Comparison of ENCODE assay signal across 17 cellular contexts in the genomic region with DNA sequence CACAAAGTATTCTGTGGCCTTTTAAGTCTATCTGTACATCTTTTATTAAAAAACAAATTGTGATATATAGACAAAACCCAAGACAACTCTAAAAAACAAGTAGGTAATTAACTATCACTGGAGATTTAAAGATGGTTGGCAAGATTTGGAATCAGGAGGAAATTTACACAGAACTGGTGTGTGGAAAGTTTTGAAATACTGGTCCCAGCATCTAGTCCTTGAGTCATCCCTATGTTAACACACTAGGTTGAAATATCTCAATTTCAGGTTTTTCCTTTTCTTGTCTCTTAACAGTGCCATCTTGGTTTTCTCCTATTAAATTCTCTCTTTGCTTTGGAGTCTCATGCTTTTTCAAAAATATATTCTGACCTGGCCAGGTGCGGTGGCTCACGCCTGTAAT. TPM values are rescaled to one million over a fixed set of nuclear protein-coding genes. Genes with fewer than 3 reads are reported as not detected.
"Had no signal": no experiment of that assay in that cellular context is flagged by ENCODE, and none has a peak within 500 bp of the region (broad histone marks: within the 10 kb centered on the region; RNA-seq: fewer than 3 reads in every experiment).

No MANE protein-coding gene starts in this region.

- H3K9ac ChIP-seq: neural progenitor cell had no signal

- H3K4me3 ChIP-seq: left lung, neural progenitor cell had no signal

- DNase-seq: activated CD4-positive, alpha-beta T cell treated with anti-CD3 and anti-CD28 coated beads, Interleukin-2, amount 10 ng/mL, durations not matched to agents 7 days and 5 days; activated CD8-positive, alpha-beta T cell treated with anti-CD3 and anti-CD28 coated beads, Interleukin-2, amount 10 ng/mL, durations not matched to agents 7 days and 5 days; activated naive CD4-positive, alpha-beta T cell treated with Interleukin-2 at 50 U/mL for 16 hours; activated naive CD8-positive, alpha-beta T cell treated with anti-CD3 and anti-CD28 coated beads, Interleukin-2, amount 10 ng/mL, durations not matched to agents 7 days and 5 days; activated T-cell treated with anti-CD3 and anti-CD28 coated beads, Interleukin-2, amount 50 U/mL, for 24 hours; anterior cingulate cortex; caudate nucleus; effector memory CD8-positive, alpha-beta T cell; foreskin melanocyte; left lung; naive thymus-derived CD4-positive, alpha-beta T cell; stimulated activated CD4-positive, alpha-beta T cell treated with anti-CD3 and anti-CD28 coated beads, Interleukin-12 subunit alpha, Interleukin-12 subunit beta, amount 100 ng/mL, for 4 hours; stimulated activated CD4-positive, alpha-beta T cell treated with anti-CD3 and anti-CD28 coated beads, Interleukin-1b, Interleukin-23, amount 100 ng/mL, for 48 hours; stimulated activated naive CD8-positive, alpha-beta T cell treated with anti-CD3 and anti-CD28 coated beads, Interleukin-15, Interleukin-2, amounts not matched to agents 100 U/mL and 50 U/mL, for 24 hours; T1000 had no signal

- ATAC-seq: activated CD4-positive, CD25-positive, alpha-beta regulatory T cell treated with anti-CD3 and anti-CD28 coated beads, Interleukin-2, amount 50 U/mL, for 24 hours; activated CD8-positive, alpha-beta T cell treated with anti-CD3 and anti-CD28 coated beads, Interleukin-2, amount 10 ng/mL, durations not matched to agents 7 days and 5 days; effector memory CD8-positive, alpha-beta T cell; left lung; naive thymus-derived CD4-positive, alpha-beta T cell; stimulated activated naive CD8-positive, alpha-beta T cell treated with anti-CD3 and anti-CD28 coated beads, Interleukin-15, Interleukin-2, amounts not matched to agents 100 U/mL and 50 U/mL, for 24 hours had no signal

- H3K27ac ChIP-seq: neural progenitor cell had no signal

- H3K9me3 ChIP-seq: left lung had no signal

- H3K4me2 ChIP-seq: neural progenitor cell had no signal

- H3K36me3 ChIP-seq: left lung, neural progenitor cell had no signal

- H3K27me3 ChIP-seq: left lung, neural progenitor cell had no signal

- H2AFZ ChIP-seq: neural progenitor cell had no signal

RNA-seq across cellular contexts. Expression of a gene that starts 27.5 kb away (rescaled TPM):
- total RNA-seq: activated CD8-positive, alpha-beta T cell treated with anti-CD3 and anti-CD28 coated beads, Interleukin-2, amount 10 ng/mL, durations not matched to agents 7 days and 5 days; activated naive CD8-positive, alpha-beta T cell treated with anti-CD3 and anti-CD28 coated beads, Interleukin-2, amount 10 ng/mL, durations not matched to agents 7 days and 5 days had no signal
- polyA plus RNA-seq: naive thymus-derived CD4-positive, alpha-beta T cell had no signal
